ENCODE assay signal across 8 cellular contexts in the genomic region with DNA sequence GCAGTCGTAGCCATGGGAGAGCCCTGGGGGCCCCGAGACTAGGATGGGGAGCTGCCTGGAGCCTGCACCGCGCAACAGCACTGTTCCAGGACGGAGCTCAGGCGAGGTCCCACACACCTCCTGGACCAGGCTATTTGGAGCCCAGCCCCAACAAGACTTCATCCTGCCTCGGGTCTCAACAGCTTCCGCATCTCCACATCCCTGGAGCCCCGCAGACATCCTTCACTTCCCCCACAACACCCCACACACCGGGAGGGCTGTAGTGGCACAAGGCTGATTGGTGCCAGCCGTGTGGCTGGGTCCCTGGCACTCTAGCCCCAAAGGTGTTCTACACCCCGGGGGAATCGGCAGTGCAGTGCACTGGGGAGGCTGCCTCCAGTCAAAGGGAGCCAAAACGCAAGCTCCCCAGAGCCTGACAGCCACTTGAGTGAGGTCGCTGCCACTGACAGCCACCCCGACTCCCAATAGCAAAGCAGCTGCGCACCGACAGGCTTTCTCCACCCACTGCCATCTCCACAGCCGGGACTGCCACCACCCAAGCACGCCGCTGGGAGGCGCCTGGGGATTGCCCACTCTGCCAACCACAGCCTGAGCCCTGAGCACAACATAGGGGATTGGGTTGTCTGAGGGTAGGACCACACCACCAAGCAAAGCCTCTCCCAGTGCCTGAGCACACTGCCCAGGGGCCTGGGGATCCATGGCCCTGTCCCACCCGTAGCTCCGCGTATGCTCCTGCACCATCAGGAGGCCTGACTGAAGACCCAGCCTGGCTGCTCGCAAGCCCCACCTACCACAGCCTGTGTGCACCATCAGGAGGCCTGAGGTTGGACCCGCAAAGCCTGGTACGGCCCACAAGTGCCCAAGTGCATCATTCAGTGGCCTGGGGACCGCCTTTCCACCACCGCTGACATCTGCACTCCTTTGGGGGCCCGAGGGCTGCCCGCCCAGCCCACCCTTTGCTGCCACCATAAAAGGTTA. TPM values are rescaled to one million over a fixed set of nuclear protein-coding genes. Genes with fewer than 3 reads are reported as not detected.
DNase-seq lines count a peak whose midpoint lies in the region; TF ChIP-seq lines count a peak whose summit lies in the region.

No MANE protein-coding gene starts in this region.

- H3K27ac Mint-ChIP-seq in HFFc6, result no peak overlapping the region

- peak overlapping the region; percentile 74; the same call in 1 of the 2 replicates for H3K4me3 Mint-ChIP-seq in HFFc6

- DNase-seq in HFFc6 (peak; percentile 13), NAMALWA (ENCODE audit: low spot score) (peak; percentile 92), left kidney (ENCODE audit: low read depth, low spot score) (peak; percentile 56), cerebellum (ENCODE audit: low spot score) (no peak)
- peak; percentile 82 for DNase-seq in activated CD4-positive, CD25-positive, alpha-beta regulatory T cell treated with anti-CD3 and anti-CD28 coated beads, Interleukin-2, amount 50 U/mL, for 16 hours (ENCODE audit: low read depth, low spot score)
- DNase-seq in central memory CD4-positive, alpha-beta T cell, result peak; percentile 86
- peak; percentile 86 to 91 for DNase-seq in stimulated activated CD4-positive, alpha-beta T cell treated with anti-CD3 and anti-CD28 coated beads, Interleukin-4, amount 100 ng/mL, for 4 hours

- H3K27me3 Mint-ChIP-seq in HFFc6 (ENCODE audit: insufficient read depth), result peaks cover 21% of the 10 kb centered on the region

- H3K9me3 Mint-ChIP-seq in HFFc6, result no peaks in the 10 kb centered on the region

- no peaks in the 10 kb centered on the region for H3K4me1 Mint-ChIP-seq in HFFc6 (ENCODE audit: low read depth)

- H3K36me3 Mint-ChIP-seq in HFFc6 (ENCODE audit: low read depth), result no peaks in the 10 kb centered on the region

- peak; percentile 95 for TF ChIP-seq CTCF in GM12873 (IDR thresholded peaks at IDR 0.05; ENCODE audit: insufficient read depth, low read depth, low read length, missing control alignments)
- TF ChIP-seq CTCF in HFFc6 (IDR thresholded peaks at IDR 0.05), result peak; percentile 85

RNA-seq across cellular contexts. Expression of gene KLRF1, which starts 13.2 kb away (rescaled TPM):
- total RNA-seq in HFFc6 (2021; fragmentation: NEBNext Ultra II Directional; extraction: Animal tissue kit (Norgen Biotek cat#: 25700)), result not detected
- total RNA-seq in cerebellum, result not detected

RNA-seq across cellular contexts. Expression of gene CD69, which starts 53.4 kb away (rescaled TPM):
- not detected for total RNA-seq in HFFc6 (2021; fragmentation: NEBNext Ultra II Directional; extraction: Animal tissue kit (Norgen Biotek cat#: 25700))
- 0.64 TPM for total RNA-seq in cerebellum

RNA-seq across cellular contexts. Expression of gene CLEC2B, which starts 55.0 kb away (rescaled TPM):
- total RNA-seq in HFFc6 (2021; fragmentation: NEBNext Ultra II Directional; extraction: Animal tissue kit (Norgen Biotek cat#: 25700)), result not detected
- 3.7 TPM for total RNA-seq in cerebellum
